ENCODE assay signal across 8 cellular contexts in genomic region chr13:57624565-57625435, GRCh38. TPM values are rescaled to one million over a fixed set of nuclear protein-coding genes. Genes with fewer than 3 reads are reported as not detected.
DNase-seq lines count a peak whose midpoint lies in the region; ATAC-seq, FAIRE-seq and TF ChIP-seq lines count a peak whose summit lies in the region.

No MANE protein-coding gene starts in this region.

- H3K27ac ChIP-seq in cardiac muscle cell = no peak overlapping the region
- no peak overlapping the region for H3K27ac ChIP-seq in GM12878 (ENCODE audit: control insufficient read depth, insufficient read depth)

- H3K36me3 ChIP-seq in cardiac muscle cell (no peaks in the 10 kb centered on the region), GM12878 (ENCODE audit: control insufficient read depth in 2 of 2, insufficient read depth in 2 of 2, low read length in 1 of 2) (no peaks in the 10 kb centered on the region), kidney epithelial cell (ENCODE audit: control insufficient read depth, insufficient read depth, low read length) (no peaks in the 10 kb centered on the region)

- WGBS in GM12878 (ENCODE audit: insufficient coverage, insufficient replicate concordance, low lambda C conversion rate, missing lambda C conversion rate) = 3% methylated on average over 5 of the region's 5 CpGs

- DNase-seq in cardiac muscle cell (ENCODE audit: low read depth in 1 of 2, low spot score in 1 of 2) (peak; percentile 74 to 87), left cardiac atrium (no peak), NCI-H446 (lab: John Stamatoyannopoulos, UW) (peak; percentile 21 to 68), GM12878 (ENCODE audit: low read depth, low spot score) (no peak), kidney epithelial cell (ENCODE audit: low read depth) (peak; percentile 32), GM19238 (ENCODE audit: insufficient read length, low spot score) (no peak)

- H3K27me3 ChIP-seq in cardiac muscle cell = peaks cover 8% of the 10 kb centered on the region
- H3K27me3 ChIP-seq in GM12878 (replicated peaks in 1 of 2; ENCODE audit: control insufficient read depth in 2 of 2, insufficient read depth in 2 of 2, low read length in 1 of 2) = no peaks in the 10 kb centered on the region
- peaks cover 8% of the 10 kb centered on the region for H3K27me3 ChIP-seq in kidney epithelial cell (ENCODE audit: control insufficient read depth, insufficient read depth, low read length)

- TF ChIP-seq CTCF in cardiac muscle cell (IDR thresholded peaks at IDR 0.05; ENCODE audit: low read depth, low read length) = peak; percentile 83
- TF ChIP-seq CTCF in GM12878 (IDR thresholded peaks at IDR 0.05 in 2 of 3, conservative IDR thresholded peaks at IDR 0.05 in 1 of 3; ENCODE audit: control insufficient read depth in 2 of 3, extremely low read depth in 1 of 3, insufficient read depth in 1 of 3, low read depth in 3 of 3, low read length in 3 of 3) = peak; percentile 59 to 74 (median 68)
- TF ChIP-seq CTCF in kidney epithelial cell (IDR thresholded peaks at IDR 0.05; ENCODE audit: insufficient read depth, low read length, poor library complexity, severe bottlenecking) = peak; percentile 78

- ATAC-seq in left cardiac atrium = no peak
- ATAC-seq in HG03045 (IDR thresholded peaks at IDR 0.05; ENCODE audit: unreplicated experiment) = peak; percentile 60
- ATAC-seq in GM12878 = peak; percentile 72
- no peak for ATAC-seq in GM19324 (IDR thresholded peaks at IDR 0.05; ENCODE audit: low FRiP score, unreplicated experiment)

- no peak for TF ChIP-seq POLR2A in GM12878 (IDR thresholded peaks at IDR 0.05; ENCODE audit: low read depth, low read length)

- H3K4me1 ChIP-seq in cardiac muscle cell (ENCODE audit: low read depth) (no peaks in the 10 kb centered on the region), GM12878 (ENCODE audit: control insufficient read depth, insufficient read depth, low read length) (no peaks in the 10 kb centered on the region)

- no peak overlapping the region for H2AFZ ChIP-seq in GM12878 (ENCODE audit: control insufficient read depth, low read depth, low read length)

- BruUV-seq in GM12878 (replicated peaks; lab: Mats Ljungman, UMichigan) = no TSS peak

- no peaks in the 10 kb centered on the region for H3K79me2 ChIP-seq in GM12878 (ENCODE audit: control insufficient read depth, insufficient read depth, low read length)

- no peaks in the 10 kb centered on the region for H4K20me1 ChIP-seq in GM12878 (ENCODE audit: control insufficient read depth, insufficient read depth)

- H3K4me3 ChIP-seq in cardiac muscle cell (no peak overlapping the region), GM12878 (no peak overlapping the region), kidney epithelial cell (ENCODE audit: low read depth, low read length) (no peak overlapping the region)

- SMC1A ChIA-PET in GM12878 (lab: Charles Lee; ENCODE audit: uncharacterized antibody, unreplicated experiment) = interaction anchor here (0.6 to 9.5 kb wide), 47 partner anchors 9 to 1766 kb away, joined by 3 to 110 read pairs (median 4); no protein-coding TSS in a partner anchor

- H3K9ac ChIP-seq in GM12878 (ENCODE audit: control insufficient read depth, insufficient read depth, low read length) = no peak overlapping the region

- TF ChIP-seq RAD21 in GM12878 (IDR thresholded peaks at IDR 0.05; ENCODE audit: insufficient read depth, low read depth, low read length) = peak; percentile 65

- H3K9me3 ChIP-seq in cardiac muscle cell (ENCODE audit: low read depth) = no peaks in the 10 kb centered on the region
- H3K9me3 ChIP-seq in GM12878 (replicated peaks; ENCODE audit: control insufficient read depth, insufficient read depth, low read length) = peaks cover 2% of the 10 kb centered on the region; the same call in 1 of the 3 replicates

- peak; percentile 92 for FAIRE-seq in GM12878 (lab: Jason Lieb, UNC)

- TF ChIP-seq EP300 in GM12878 (IDR thresholded peaks at IDR 0.05; ENCODE audit: borderline replicate concordance in 1 of 2, control insufficient read depth in 1 of 2, low read depth in 2 of 2, low read length in 2 of 2) = no peak

- no peak overlapping the region for H3K4me2 ChIP-seq in GM12878 (ENCODE audit: control insufficient read depth, insufficient read depth)

- CTCF ChIA-PET in GM12878 (lab: Yijun Ruan, JAX) = interaction anchor here (0.7 to 7.0 kb wide), 78 partner anchors 9 to 1768 kb away, joined by 3 to 117 read pairs (median 4); no protein-coding TSS in a partner anchor

- intact Hi-C loops in left cardiac atrium (cut with DNase I) (loop anchor here in 1 of 2 donors (2.0 to 10.0 kb wide), 5 partner anchors 233 to 1690 kb away; no protein-coding TSS in a partner anchor), GM12878 (cut with micrococcal nuclease; ENCODE audit: unreplicated experiment) (loop anchor here (1.0 to 10.0 kb wide), 4 partner anchors 92 to 1694 kb away; no protein-coding TSS in a partner anchor)

- in situ Hi-C loops in GM12878 (cut with MboI) = loop anchor here (25.0 kb wide), 1 partner anchor 1338 kb away; no protein-coding TSS in a partner anchor

- RAD21 ChIA-PET in GM12878 (lab: Charles Lee; ENCODE audit: unreplicated experiment) = interaction anchor here (0.6 to 5.1 kb wide), 32 partner anchors 9 to 1769 kb away, joined by 3 to 102 read pairs (median 5); no protein-coding TSS in a partner anchor

- POLR2A ChIA-PET in GM12878 (lab: Charles Lee) = interaction anchor here (1.7 kb wide), 1 partner anchor 42 kb away, joined by 12 read pairs; no protein-coding TSS in a partner anchor

TF ChIP-seq in GM12878, 131 proteins besides CTCF, POLR2A, EP300 and RAD21 (continues in another document):
- TF ChIP-seq GATAD2B (conservative IDR thresholded peaks at IDR 0.05; ENCODE audit: low read depth) = no peak
- TF ChIP-seq MAX (IDR thresholded peaks at IDR 0.05; ENCODE audit: low read depth, low read length) = no peak
- no peak for TF ChIP-seq ASH2L (IDR thresholded peaks at IDR 0.05; ENCODE audit: borderline replicate concordance, low read depth)
- TF ChIP-seq YY1 (IDR thresholded peaks at IDR 0.05; ENCODE audit: low read depth, low read length) = 0 out of 2 replicates have a peak, but pooled peaks have one; percentile 16
- no peak for TF ChIP-seq HCFC1 (IDR thresholded peaks at IDR 0.05; ENCODE audit: low read length)
- TF ChIP-seq ZBTB4 (CRISPR knock-in tag; IDR thresholded peaks at IDR 0.05) = no peak
- TF ChIP-seq SMC3 (IDR thresholded peaks at IDR 0.05; ENCODE audit: borderline replicate concordance, low read length) = peak; percentile 60; the same call in 1 of the 2 replicates
- TF ChIP-seq PAX8 (IDR thresholded peaks at IDR 0.05) = no peak
- TF ChIP-seq ZSCAN29 (IDR thresholded peaks at IDR 0.05) = no peak

RNA-seq across cellular contexts. Expression of gene PCDH17, which starts 6.7 kb away (rescaled TPM):
- total RNA-seq in cardiac muscle cell (9.6 and 11.1 TPM in 2 replicates), left cardiac atrium (1 to 10 TPM; 2.7 to 3.1 TPM), GM12878 (2014; rRNA removed) (under 0.01 TPM in 1 of 2 replicates, not detected in the other), GM12878 (2014; rRNA removed; fragmentation: Illumina TruSeq; extraction: Trizol) (not detected in 2 replicates), GM12878 (2021) (0.05 and 0.08 TPM in 2 replicates), kidney epithelial cell (0.21 and 0.25 TPM in 2 replicates)
- polyA plus RNA-seq in cardiac muscle cell (0.86 and 1.4 TPM in 2 replicates), GM12878 (2011; rRNA removed) (0.58 and 0.61 TPM in 2 replicates), GM12878 (2014; fragmentation: Illumina TruSeq; extraction: Trizol) (under 0.01 and 0.03 TPM in 2 replicates), GM12878 (2014; fragmentation: Nextera tagmentation; extraction: Ambion mirVana) (under 1 TPM in 1 of 2 experiments, not detected in 1; 0.08 TPM), GM12878 (2014; rRNA removed) (not detected in 2 replicates), GM12878 (2016; fragmentation: Nextera tagmentation; extraction: Ambion mirVana) (not detected)
- 0.61 and 1.2 TPM in 2 replicates for total RNA-seq in GM12878 (2013; cell fraction: nucleolus; rRNA removed)
- not detected for polyA plus RNA-seq in GM12878 (2011; ENCODE audit: low read depth)
- polyA plus RNA-seq in GM12878 (2011; cell fraction: cytosol; rRNA removed) = 0.45 and 0.63 TPM in 2 replicates
- 0.98 and 1.3 TPM in 2 replicates for polyA plus RNA-seq in GM12878 (2011; cell fraction: nucleus; rRNA removed)
- polyA plus RNA-seq in GM12878 (2012) = not detected in 2 replicates
- polyA minus RNA-seq in GM12878 (2011; rRNA and poly(A)+ RNA removed) = 1.8 and 3.0 TPM in 2 replicates
- 0.80 and 1.5 TPM in 2 replicates for polyA minus RNA-seq in GM12878 (2011; cell fraction: cytosol; rRNA and poly(A)+ RNA removed)
- polyA minus RNA-seq in GM12878 (2011; cell fraction: nucleus; rRNA and poly(A)+ RNA removed) = 3.3 and 6.1 TPM in 2 replicates

Comparison
In these comparisons a context has a peak if more than half of its experiments do, and no peak if none do; other contexts are left out.
1. DNase-seq: peak in cardiac muscle cell (2 of 2), NCI-H446 (2 of 2) and kidney epithelial cell (single experiment); none in left cardiac atrium (single experiment), GM12878 (single experiment) and GM19238 (single experiment).
2. ATAC-seq: peak in HG03045 (single experiment) and GM12878 (single experiment); none in left cardiac atrium (0 of 2) and GM19324 (single experiment).
3. Peak in every context shown above with its lines, with median percentiles within 50 percentile points of each other: CTCF ChIP-seq.